ENCODE assay signal across 31 cellular contexts in genomic region chr7:147824671-147825070, GRCh38.
"Had no signal": no experiment of that assay in that cellular context is flagged by ENCODE, and none has a peak within 500 bp of the region (broad histone marks: within the 10 kb centered on the region; RNA-seq: fewer than 3 reads in every experiment).

No MANE protein-coding gene starts in this region.

- H3K9me3 ChIP-seq: ovary, psoas muscle, suprapubic skin, testis, tibial artery, transverse colon, upper lobe of right lung, uterus had no signal

- H3K4me3 Mint-ChIP-seq: natural killer cell; nephron; neural progenitor cell; stimulated activated memory B cell treated with anti-CD40 and anti-IgM and Interleukin-4, amounts not matched to agents 10 μg/mL and 1 μg/mL and 100 μg/mL, for 72 hours; stimulated activated naive CD8-positive, alpha-beta T cell treated with anti-CD3 and anti-CD28 coated beads, Interleukin-15, amount 100 ng/mL, for 72 hours; type B pancreatic cell had no signal

- H3K27ac ChIP-seq: neural progenitor cell, ovary, parathyroid adenoma, psoas muscle, skin epidermis, spleen, suprapubic skin, testis, tibial artery, transverse colon, upper lobe of right lung, uterus had no signal

- H3K27me3 ChIP-seq: neural progenitor cell, ovary, spleen, suprapubic skin, testis, tibial artery, transverse colon, upper lobe of right lung, uterus had no signal

- DNase-seq: natural killer cell; occipital lobe; ovary; posterior cingulate gyrus; psoas muscle; right cardiac atrium; spleen; stimulated activated CD4-positive, alpha-beta T cell treated with anti-CD3 and anti-CD28 coated beads, Interleukin-12 subunit alpha, Interleukin-12 subunit beta, amount 100 ng/mL, for 4 hours; stimulated activated CD4-positive, alpha-beta T cell treated with anti-CD3 and anti-CD28 coated beads, Interleukin-1b, Interleukin-23, amount 100 ng/mL, for 48 hours; stimulated activated CD4-positive, alpha-beta T cell treated with anti-CD3 and anti-CD28 coated beads, Interleukin-4, amount 100 ng/mL, for 1 hour; stimulated activated CD4-positive, alpha-beta T cell treated with anti-CD3 and anti-CD28 coated beads, Interleukin-4, amount 100 ng/mL, for 4 hours; stimulated activated CD8-positive, alpha-beta memory T cell treated with anti-CD3 and anti-CD28 coated beads, Interleukin-4, amount 100 ng/mL, for 48 hours; stimulated activated naive CD4-positive, alpha-beta T cell; stimulated activated naive CD8-positive, alpha-beta T cell treated with anti-CD3 and anti-CD28 coated beads, Interleukin-15, amount 100 ng/mL, for 72 hours; stimulated activated naive CD8-positive, alpha-beta T cell treated with anti-CD3 and anti-CD28 coated beads, Interleukin-15, Interleukin-2, amounts not matched to agents 100 U/mL and 50 U/mL, for 24 hours; substantia nigra; testis; tibial artery; transverse colon; upper lobe of right lung; uterus had no signal

- H3K36me3 Mint-ChIP-seq: natural killer cell; neural progenitor cell; stimulated activated memory B cell treated with anti-CD40 and anti-IgM and Interleukin-4, amounts not matched to agents 10 μg/mL and 1 μg/mL and 100 μg/mL, for 72 hours; type B pancreatic cell had no signal

- H2AFZ ChIP-seq: parathyroid adenoma had no signal

- ATAC-seq: natural killer cell; psoas muscle; right cardiac atrium; sciatic nerve; stimulated activated memory B cell treated with anti-CD40 and anti-IgM and Interleukin-4, amounts not matched to agents 10 μg/mL and 1 μg/mL and 100 μg/mL, for 72 hours; stimulated activated naive CD8-positive, alpha-beta T cell treated with anti-CD3 and anti-CD28 coated beads, Interleukin-15, amount 100 ng/mL, for 72 hours; stimulated activated naive CD8-positive, alpha-beta T cell treated with anti-CD3 and anti-CD28 coated beads, Interleukin-15, Interleukin-2, amounts not matched to agents 100 U/mL and 50 U/mL, for 24 hours; upper lobe of right lung had no signal

- H3K36me3 ChIP-seq: neural progenitor cell, ovary, spleen, suprapubic skin, tibial artery, transverse colon, upper lobe of right lung, uterus had no signal

- H3K4me2 ChIP-seq: neural progenitor cell, smooth muscle cell had no signal

- H3K4me3 ChIP-seq: neural progenitor cell, ovary, psoas muscle, skin epidermis, smooth muscle cell, spleen, suprapubic skin, testis, tibial artery, transverse colon, upper lobe of right lung, uterus had no signal

- H3K4me1 ChIP-seq: parathyroid adenoma, psoas muscle, spleen, suprapubic skin, testis, tibial artery, transverse colon, upper lobe of right lung, uterus had no signal

- H3K9ac ChIP-seq: neural progenitor cell, parathyroid adenoma had no signal

- H3K79me2 ChIP-seq: parathyroid adenoma had no signal

- H3K27me3 Mint-ChIP-seq: progenitor cell of endocrine pancreas; stimulated activated memory B cell treated with anti-CD40 and anti-IgM and Interleukin-4, amounts not matched to agents 10 μg/mL and 1 μg/mL and 100 μg/mL, for 72 hours; stimulated activated naive CD8-positive, alpha-beta T cell treated with anti-CD3 and anti-CD28 coated beads, Interleukin-15, amount 100 ng/mL, for 72 hours; type B pancreatic cell had no signal

- H3K4me1 Mint-ChIP-seq: natural killer cell; nephron; neural progenitor cell; stimulated activated memory B cell treated with anti-CD40 and anti-IgM and Interleukin-4, amounts not matched to agents 10 μg/mL and 1 μg/mL and 100 μg/mL, for 72 hours; stimulated activated naive CD8-positive, alpha-beta T cell treated with anti-CD3 and anti-CD28 coated beads, Interleukin-15, amount 100 ng/mL, for 72 hours had no signal

- H3K27ac Mint-ChIP-seq: natural killer cell; nephron; neural progenitor cell; progenitor cell of endocrine pancreas; stimulated activated memory B cell treated with anti-CD40 and anti-IgM and Interleukin-4, amounts not matched to agents 10 μg/mL and 1 μg/mL and 100 μg/mL, for 72 hours; stimulated activated naive CD8-positive, alpha-beta T cell treated with anti-CD3 and anti-CD28 coated beads, Interleukin-15, amount 100 ng/mL, for 72 hours; type B pancreatic cell had no signal

- H3K9me3 Mint-ChIP-seq: nephron, type B pancreatic cell had no signal
